In the genomic region with DNA sequence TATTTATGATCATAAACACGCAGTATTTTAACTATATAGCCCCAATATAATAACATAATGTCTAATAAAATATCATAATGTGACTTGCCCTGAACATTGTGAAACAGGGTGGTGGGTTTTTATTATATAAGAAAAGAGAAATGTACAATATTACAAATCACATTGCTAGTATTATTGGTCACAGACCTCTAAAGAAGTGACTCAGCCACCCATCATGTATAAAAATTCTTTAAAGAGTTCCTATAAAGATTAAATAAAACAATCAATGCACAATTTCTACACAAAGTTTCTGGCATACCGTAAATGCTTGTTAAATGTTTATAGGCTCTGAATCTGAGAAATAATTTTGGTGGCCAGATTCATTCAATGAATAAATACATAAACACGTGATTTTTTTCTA, we compare ENCODE assay signal across 1 cellular context.
TF ChIP-seq lines count a peak whose summit lies in the region.

No MANE protein-coding gene starts in this region.

TF ChIP-seq in IMR-90, 13 proteins besides CTCF, POLR2A, EP300 and RAD21:
- peak; percentile 62; the same call in 1 of the 2 replicates for TF ChIP-seq CEBPB (IDR thresholded peaks at IDR 0.05; ENCODE audit: low read depth, low read length)
- TF ChIP-seq SMC3 (IDR thresholded peaks at IDR 0.05; ENCODE audit: low read depth, low read length): no peak
TF ChIP-seq in IMR-90: peak in this region for 1.
